ENCODE assay signal across 19 cellular contexts in the genomic region with DNA sequence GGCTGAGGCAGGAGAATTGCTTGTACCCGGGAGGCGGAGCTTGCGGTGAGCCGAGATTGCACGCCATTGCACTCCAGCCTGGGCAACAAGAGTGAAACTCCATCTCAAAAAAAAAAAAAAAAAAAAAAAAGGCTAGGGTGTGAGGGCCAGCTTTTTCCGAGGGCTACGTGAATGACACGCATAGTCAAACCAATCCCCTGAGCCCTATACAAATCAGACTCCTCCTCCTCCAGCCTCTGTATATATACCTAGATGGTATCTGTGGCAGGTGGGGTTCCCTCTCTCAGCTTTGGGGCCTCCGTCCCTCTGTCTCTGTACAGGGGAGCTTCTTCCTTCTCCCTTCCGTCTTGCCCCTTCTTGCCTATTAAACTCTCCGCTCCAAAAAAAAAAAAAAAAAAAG. TPM values are rescaled to one million over a fixed set of nuclear protein-coding genes. Genes with fewer than 3 reads are reported as not detected.
"Had no signal": no experiment of that assay in that cellular context is flagged by ENCODE, and none has a peak within 500 bp of the region (broad histone marks: within the 10 kb centered on the region; RNA-seq: fewer than 3 reads in every experiment).

No MANE protein-coding gene starts in this region.

- H3K9me3 ChIP-seq: heart left ventricle, mucosa of descending colon, sigmoid colon, testis, tibial nerve, upper lobe of right lung, vagina had no signal

- ATAC-seq: effector memory CD8-positive, alpha-beta T cell; esophagus mucosa; heart left ventricle; mucosa of descending colon; naive thymus-derived CD8-positive, alpha-beta T cell; upper lobe of right lung had no signal

- DNase-seq: effector memory CD8-positive, alpha-beta T cell; heart left ventricle; hippocampal formation; naive thymus-derived CD8-positive, alpha-beta T cell; stimulated activated CD4-positive, alpha-beta T cell treated with anti-CD3 and anti-CD28 coated beads, Interleukin-12 subunit alpha, Interleukin-12 subunit beta, amount 100 ng/mL, for 4 hours; testis; upper lobe of right lung had no signal

- H3K27ac ChIP-seq: sigmoid colon, testis, upper lobe of right lung had no signal

- FAIRE-seq: colon, frontal cortex had no signal

- H3K4me3 ChIP-seq: heart left ventricle, mucosa of descending colon, sigmoid colon, skin epidermis, testis, tibial nerve, upper lobe of right lung, vagina had no signal

- H3K27me3 ChIP-seq: heart left ventricle, sigmoid colon, testis, tibial nerve, upper lobe of right lung, vagina had no signal

RNA-seq across cellular contexts. Expression of a gene that starts 6.7 kb away (rescaled TPM):
- total RNA-seq: naive thymus-derived CD8-positive, alpha-beta T cell had no signal
- polyA plus RNA-seq: naive thymus-derived CD8-positive, alpha-beta T cell had no signal

RNA-seq across cellular contexts. Expression of a gene that starts 9.9 kb away (rescaled TPM):
- total RNA-seq: frontal cortex; glomerular endothelial cell; naive thymus-derived CD8-positive, alpha-beta T cell; neural crest cell; osteocyte; testis had no signal
- polyA plus RNA-seq: naive thymus-derived CD8-positive, alpha-beta T cell had no signal

RNA-seq across cellular contexts. Expression of a gene that starts 22.0 kb away (rescaled TPM):
- total RNA-seq: glomerular endothelial cell; naive thymus-derived CD8-positive, alpha-beta T cell; neural crest cell; osteocyte; pulmonary artery endothelial cell; upper lobe of right lung; vagina had no signal
- polyA plus RNA-seq: naive thymus-derived CD8-positive, alpha-beta T cell had no signal
